1 cellular context compared by ENCODE assay signal in the genomic region with DNA sequence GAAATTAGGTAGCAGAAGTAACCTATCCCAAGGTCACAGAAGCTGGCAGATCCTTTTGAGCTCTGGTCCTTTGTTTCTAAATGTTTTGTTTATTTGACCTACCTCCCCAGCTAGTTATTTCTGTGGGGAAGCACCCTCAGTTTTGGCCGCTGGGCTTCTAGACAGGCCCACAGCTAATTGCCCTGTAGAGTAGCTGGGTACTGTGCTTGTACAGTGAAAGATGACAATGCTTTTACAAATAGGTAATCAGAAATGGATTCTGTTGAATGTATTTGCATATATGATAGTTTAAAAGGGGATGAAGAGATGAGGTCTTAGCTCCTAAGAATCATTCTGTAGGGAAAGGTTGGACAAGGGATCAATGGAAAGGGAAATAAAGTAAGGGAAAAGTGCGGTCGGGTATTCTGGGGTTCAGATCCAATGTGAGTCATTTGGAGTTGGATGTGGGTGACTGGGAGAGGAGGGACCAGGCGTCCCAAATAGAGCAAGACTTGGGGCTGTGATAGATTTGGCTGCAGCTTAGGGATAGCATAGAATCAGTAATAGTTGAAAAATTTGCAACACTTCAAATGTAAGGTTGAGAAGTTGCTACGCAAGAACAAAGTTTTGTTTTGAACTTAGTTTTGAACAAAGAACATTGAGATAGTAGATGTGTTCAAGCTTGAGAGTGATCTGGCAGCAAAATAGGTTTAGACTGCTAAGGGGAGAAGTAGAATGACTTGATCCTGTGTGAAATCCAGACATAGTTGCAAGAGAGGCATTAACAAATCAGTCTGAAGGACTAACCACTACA.
TF ChIP-seq lines count a peak whose summit lies in the region.

No MANE protein-coding gene starts in this region.

TF ChIP-seq in HepG2, 621 proteins besides CTCF, POLR2A, EP300 and RAD21:
- TF ChIP-seq SOX6 (IDR thresholded peaks at IDR 0.05) (no peak), SOX6 (CRISPR knock-in tag; IDR thresholded peaks at IDR 0.05) (0 out of 2 replicates have a peak, but pooled peaks have one; percentile 27), SOX13 (IDR thresholded peaks at IDR 0.05) (no peak), SOX13 (CRISPR knock-in tag; conservative IDR thresholded peaks at IDR 0.05 in 1 of 2, IDR thresholded peaks at IDR 0.05 in 1 of 2) (peak in 1 of 2 experiments; percentile 30; a peak in 1 of 4 replicates), CAMTA2 (CRISPR knock-in tag; IDR thresholded peaks at IDR 0.05; ENCODE audit: borderline replicate concordance) (no peak)
- TF ChIP-seq, protein P1, sequence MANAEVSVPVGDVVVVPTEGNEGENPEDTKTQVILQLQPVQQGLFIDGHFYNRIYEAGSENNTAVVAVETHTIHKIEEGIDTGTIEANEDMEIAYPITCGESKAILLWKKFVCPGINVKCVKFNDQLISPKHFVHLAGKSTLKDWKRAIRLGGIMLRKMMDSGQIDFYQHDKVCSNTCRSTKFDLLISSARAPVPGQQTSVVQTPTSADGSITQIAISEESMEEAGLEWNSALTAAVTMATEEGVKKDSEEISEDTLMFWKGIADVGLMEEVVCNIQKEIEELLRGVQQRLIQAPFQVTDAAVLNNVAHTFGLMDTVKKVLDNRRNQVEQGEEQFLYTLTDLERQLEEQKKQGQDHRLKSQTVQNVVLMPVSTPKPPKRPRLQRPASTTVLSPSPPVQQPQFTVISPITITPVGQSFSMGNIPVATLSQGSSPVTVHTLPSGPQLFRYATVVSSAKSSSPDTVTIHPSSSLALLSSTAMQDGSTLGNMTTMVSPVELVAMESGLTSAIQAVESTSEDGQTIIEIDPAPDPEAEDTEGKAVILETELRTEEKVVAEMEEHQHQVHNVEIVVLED (CRISPR knock-in tag; IDR thresholded peaks at IDR 0.05; ENCODE audit: borderline replicate concordance), result 0 out of 2 replicates have a peak, but pooled peaks have one; percentile 20
